Comparison of ENCODE assay signal across 11 cellular contexts in genomic region chr12:47779943-47780504, GRCh38. TPM values are rescaled to one million over a fixed set of nuclear protein-coding genes. Genes with fewer than 3 reads are reported as not detected.
DNase-seq lines count a peak whose midpoint lies in the region; ATAC-seq, FAIRE-seq and TF ChIP-seq lines count a peak whose summit lies in the region.
"Had no signal": no experiment of that assay in that cellular context is flagged by ENCODE, and none has a peak within 500 bp of the region (broad histone marks: within the 10 kb centered on the region; RNA-seq: fewer than 3 reads in every experiment).

No MANE protein-coding gene starts in this region.

- peak overlapping the region; percentile 42 for H3K9ac ChIP-seq in adipocyte (ENCODE audit: low read length)
- no peak overlapping the region for H3K9ac ChIP-seq in iPS-20b (ENCODE audit: low read depth, low read length)

- peak; percentile 24 for ATAC-seq in stimulated activated naive CD8-positive, alpha-beta T cell treated with anti-CD3 and anti-CD28 coated beads, Interleukin-15, amount 100 ng/mL, for 72 hours
- ATAC-seq in stimulated activated naive CD8-positive, alpha-beta T cell treated with anti-CD3 and anti-CD28 coated beads, Interleukin-15, Interleukin-2, amounts not matched to agents 100 U/mL and 50 U/mL, for 24 hours: no peak

- TF ChIP-seq CTCF in vagina (IDR thresholded peaks at IDR 0.05): no peak

- H3K4me3 Mint-ChIP-seq in stimulated activated naive CD8-positive, alpha-beta T cell treated with anti-CD3 and anti-CD28 coated beads, Interleukin-15, amount 100 ng/mL, for 72 hours: no peak overlapping the region

- peak; percentile 24 to 31 for DNase-seq in stimulated activated naive CD8-positive, alpha-beta T cell treated with anti-CD3 and anti-CD28 coated beads, Interleukin-15, amount 100 ng/mL, for 72 hours
- DNase-seq in stimulated activated naive CD8-positive, alpha-beta T cell treated with anti-CD3 and anti-CD28 coated beads, Interleukin-15, Interleukin-2, amounts not matched to agents 100 U/mL and 50 U/mL, for 24 hours: no peak
- DNase-seq in adipocyte (ENCODE audit: low read depth) (no peak), vagina (ENCODE audit: extremely low spot score in 2 of 2) (no peak), frontal cortex (ENCODE audit: low spot score in 2 of 2) (no peak), AG08395 (ENCODE audit: low spot score) (no peak), UCSD-AML1 (lab: John Stamatoyannopoulos, UW; ENCODE audit: unreplicated experiment) (no peak)

- H3K27me3 Mint-ChIP-seq in stimulated activated naive CD8-positive, alpha-beta T cell treated with anti-CD3 and anti-CD28 coated beads, Interleukin-15, amount 100 ng/mL, for 72 hours: no peaks in the 10 kb centered on the region

- H3K36me3 ChIP-seq in adipocyte (ENCODE audit: control insufficient read depth, insufficient read depth, low read length, severe bottlenecking) (peaks cover 35% of the 10 kb centered on the region), iPS-20b (ENCODE audit: insufficient read depth, low read depth, low read length) (peaks cover 23% of the 10 kb centered on the region), vagina (peaks cover 0 to 14% of the 10 kb centered on the region in 2 donors)

- H3K9me3 ChIP-seq in adipocyte (ENCODE audit: control insufficient read depth, low read length) (no peaks in the 10 kb centered on the region), iPS-20b (ENCODE audit: insufficient read depth, low read depth, low read length) (no peaks in the 10 kb centered on the region), vagina (no peaks in the 10 kb centered on the region)

- H3K27me3 ChIP-seq in adipocyte (replicated peaks; ENCODE audit: control insufficient read depth, insufficient read depth, low read length) (no peaks in the 10 kb centered on the region), iPS-20b (ENCODE audit: insufficient read depth, low read length) (peaks cover 10% of the 10 kb centered on the region; the same call in 1 of the 2 replicates), vagina (no peaks in the 10 kb centered on the region)

- H3K4me1 ChIP-seq in adipocyte (ENCODE audit: control insufficient read depth, insufficient read depth, low read length) (peaks cover 35% of the 10 kb centered on the region), iPS-20b (ENCODE audit: insufficient read depth, low read length) (peaks cover 7% of the 10 kb centered on the region; the same call in 1 of the 2 replicates), vagina (peaks cover 65% of the 10 kb centered on the region)

- intact Hi-C loops in vagina (cut with DNase I): loop anchor here (2.0 to 5.0 kb wide), 4 partner anchors 43 to 63 kb away; no protein-coding TSS in a partner anchor

- peak overlapping the region in 1 of 2 donors; percentile 82 for H3K27ac Mint-ChIP-seq in stimulated activated naive CD8-positive, alpha-beta T cell treated with anti-CD3 and anti-CD28 coated beads, Interleukin-15, amount 100 ng/mL, for 72 hours

- H3K9me3 Mint-ChIP-seq in stimulated activated naive CD8-positive, alpha-beta T cell treated with anti-CD3 and anti-CD28 coated beads, Interleukin-15, amount 100 ng/mL, for 72 hours: no peaks in the 10 kb centered on the region
- H3K9me3 Mint-ChIP-seq: activated T-helper 2 cell treated with anti-CD3 and anti-CD28 coated beads, Interferon-gamma antibody, Interleukin-2, Interleukin-4, amounts not matched to agents 10 μg/mL and 5 μg/mL and 100 μg/mL, durations not matched to agents 14 hours and 24 hours and 36 hours had no signal

- no peak for TF ChIP-seq POLR2A in vagina (IDR thresholded peaks at IDR 0.05)

- H3K4me3 ChIP-seq in adipocyte (ENCODE audit: low read length) (no peak overlapping the region), iPS-20b (ENCODE audit: low read length) (peak overlapping the region; percentile 45; the same call in 1 of the 2 replicates), vagina (no peak overlapping the region)

- no peak for FAIRE-seq in frontal cortex (lab: Jason Lieb, UNC)
- FAIRE-seq: D721Med had no signal

- H3K4me1 Mint-ChIP-seq in stimulated activated naive CD8-positive, alpha-beta T cell treated with anti-CD3 and anti-CD28 coated beads, Interleukin-15, amount 100 ng/mL, for 72 hours: peaks cover 82% of the 10 kb centered on the region

- H3K27ac ChIP-seq in iPS-20b (ENCODE audit: low read length) (no peak overlapping the region), vagina (peak overlapping the region; percentile 47)

RNA-seq across cellular contexts. Expression of gene SLC48A1, which starts 7.0 kb away (rescaled TPM):
- total RNA-seq in vagina (20.9 TPM), frontal cortex (8.6 TPM)

RNA-seq across cellular contexts. Expression of gene RAPGEF3, which starts 21.3 kb away (rescaled TPM):
- total RNA-seq in vagina: 52.3 TPM
- 7.7 TPM for total RNA-seq in frontal cortex

RNA-seq across cellular contexts. Expression of gene HDAC7, which starts 39.7 kb away (rescaled TPM):
- 67.0 TPM for total RNA-seq in vagina
- total RNA-seq in frontal cortex: 4.9 TPM

RNA-seq across cellular contexts. Expression of gene ENDOU, which starts 54.7 kb away (rescaled TPM):
- total RNA-seq in vagina (21.4 TPM), frontal cortex (not detected)
- total RNA-seq: activated T-helper 2 cell treated with anti-CD3 and anti-CD28 coated beads, Interferon-gamma antibody, Interleukin-2, Interleukin-4, amounts not matched to agents 10 μg/mL and 5 μg/mL and 100 μg/mL, durations not matched to agents 14 hours and 24 hours and 36 hours; left lobe of liver had no signal

Comparison
In these comparisons a context has a peak if more than half of its experiments do, and no peak if none do; other contexts are left out.
1. DNase-seq: peak in stimulated activated naive CD8-positive, alpha-beta T cell treated with anti-CD3 and anti-CD28 coated beads, Interleukin-15, amount 100 ng/mL, for 72 hours (2 of 2); none in stimulated activated naive CD8-positive, alpha-beta T cell treated with anti-CD3 and anti-CD28 coated beads, Interleukin-15, Interleukin-2, amounts not matched to agents 100 U/mL and 50 U/mL, for 24 hours (single experiment), adipocyte (single experiment), vagina (0 of 2), frontal cortex (0 of 2), AG08395 (single experiment) and UCSD-AML1 (single experiment).
2. RNA of gene HDAC7, which starts 39.7 kb away (total RNA-seq): 67.0 TPM in vagina (single experiment); 4.9 TPM in frontal cortex (single experiment); every median in the first group is over 10 times any median in the second.